Comparison of ENCODE assay signal across 9 cellular contexts in genomic region chr11:20360650-20361049, GRCh38. TPM values are rescaled to one million over a fixed set of nuclear protein-coding genes. Genes with fewer than 3 reads are reported as not detected.
DNase-seq lines count a peak whose midpoint lies in the region; ATAC-seq and TF ChIP-seq lines count a peak whose summit lies in the region.
"Had no signal": no experiment of that assay in that cellular context is flagged by ENCODE, and none has a peak within 500 bp of the region (broad histone marks: within the 10 kb centered on the region; RNA-seq: fewer than 3 reads in every experiment).

No MANE protein-coding gene starts in this region.

- H3K9me3 ChIP-seq in neutrophil: no peaks in the 10 kb centered on the region
- no peaks in the 10 kb centered on the region for H3K9me3 ChIP-seq in breast epithelium

- TF ChIP-seq POLR2A in breast epithelium (IDR thresholded peaks at IDR 0.05): no peak

- POLR2A ChIA-PET in activated naive CD8-positive, alpha-beta T cell treated with anti-CD3 and anti-CD28 coated beads, Interleukin-2, amount 10 ng/mL, durations not matched to agents 7 days and 5 days (lab: Charles Lee): interaction anchor here (0.6 to 1.6 kb wide), 2 partner anchors 8 to 1781 kb away, joined by 4 to 5 read pairs; no protein-coding TSS in a partner anchor

- peak overlapping the region; percentile 84 for H3K4me3 Mint-ChIP-seq in activated naive CD8-positive, alpha-beta T cell treated with anti-CD3 and anti-CD28 coated beads, Interleukin-2, amount 10 ng/mL, durations not matched to agents 7 days and 5 days
- H3K4me3 Mint-ChIP-seq: brain had no signal

- H3K4me3 ChIP-seq in neutrophil (ENCODE audit: low read depth in 1 of 2, low read length in 1 of 2) (no peak overlapping the region), breast epithelium (no peak overlapping the region)

- ATAC-seq in GM19395 (IDR thresholded peaks at IDR 0.05; ENCODE audit: unreplicated experiment) (peak; percentile 46), GM21786 (IDR thresholded peaks at IDR 0.05; ENCODE audit: unreplicated experiment) (no peak)
- peak; percentile 67 for ATAC-seq in activated naive CD8-positive, alpha-beta T cell treated with anti-CD3 and anti-CD28 coated beads, Interleukin-2, amount 10 ng/mL, durations not matched to agents 7 days and 5 days (ENCODE audit: low read depth)

- H3K36me3 Mint-ChIP-seq in activated naive CD8-positive, alpha-beta T cell treated with anti-CD3 and anti-CD28 coated beads, Interleukin-2, amount 10 ng/mL, durations not matched to agents 7 days and 5 days: peaks cover 9% of the 10 kb centered on the region
- H3K36me3 Mint-ChIP-seq: brain had no signal

- H3K4me1 Mint-ChIP-seq in activated naive CD8-positive, alpha-beta T cell treated with anti-CD3 and anti-CD28 coated beads, Interleukin-2, amount 10 ng/mL, durations not matched to agents 7 days and 5 days: peaks cover 41% of the 10 kb centered on the region

- no peaks in the 10 kb centered on the region for H3K9me3 Mint-ChIP-seq in activated naive CD8-positive, alpha-beta T cell treated with anti-CD3 and anti-CD28 coated beads, Interleukin-2, amount 10 ng/mL, durations not matched to agents 7 days and 5 days

- H3K36me3 ChIP-seq in neutrophil: no peaks in the 10 kb centered on the region
- H3K36me3 ChIP-seq in breast epithelium: no peaks in the 10 kb centered on the region

- intact Hi-C loops in breast epithelium (cut with DNase I; ENCODE audit: low total_unique reads): no loop called here

- DNase-seq in MV-4-11 (lab: John Stamatoyannopoulos, UW) (peak; percentile 58), NCI-H187 (lab: John Stamatoyannopoulos, UW) (no peak), breast epithelium (ENCODE audit: low spot score in 2 of 2) (no peak)
- DNase-seq in activated naive CD8-positive, alpha-beta T cell treated with anti-CD3 and anti-CD28 coated beads, Interleukin-2, amount 10 ng/mL, durations not matched to agents 7 days and 5 days: peak; percentile 37
- no peak for DNase-seq in activated effector memory CD4-positive, alpha-beta T cell treated with Interleukin-2 at 50 U/mL for 16 hours

- H3K4me1 ChIP-seq in neutrophil (ENCODE audit: control insufficient read depth in 1 of 2, insufficient read depth in 1 of 2, low read depth in 1 of 2, low read length in 1 of 2) (peaks cover 18 to 32% of the 10 kb centered on the region in 2 experiments), breast epithelium (no peaks in the 10 kb centered on the region)

- H3K27me3 ChIP-seq in neutrophil: peaks cover 29% of the 10 kb centered on the region
- H3K27me3 ChIP-seq in breast epithelium: no peaks in the 10 kb centered on the region

- peak overlapping the region; percentile 90 for H3K27ac Mint-ChIP-seq in activated naive CD8-positive, alpha-beta T cell treated with anti-CD3 and anti-CD28 coated beads, Interleukin-2, amount 10 ng/mL, durations not matched to agents 7 days and 5 days
- H3K27ac Mint-ChIP-seq: brain had no signal

- H3K27me3 Mint-ChIP-seq in activated naive CD8-positive, alpha-beta T cell treated with anti-CD3 and anti-CD28 coated beads, Interleukin-2, amount 10 ng/mL, durations not matched to agents 7 days and 5 days: peaks cover 2% of the 10 kb centered on the region

- H3K27ac ChIP-seq in neutrophil: peak overlapping the region; percentile 88
- no peak overlapping the region for H3K27ac ChIP-seq in breast epithelium

- TF ChIP-seq CTCF in neutrophil (IDR thresholded peaks at IDR 0.05) (no peak), breast epithelium (IDR thresholded peaks at IDR 0.05) (no peak)

RNA-seq across cellular contexts. Expression of gene HTATIP2, which starts 2.9 kb away (rescaled TPM):
- 10 to 100 TPM; 46.1 to 50.9 TPM for total RNA-seq in activated naive CD8-positive, alpha-beta T cell treated with anti-CD3 and anti-CD28 coated beads, Interleukin-2, amount 10 ng/mL, durations not matched to agents 7 days and 5 days
- 10 to 100 TPM; 39.7 to 55.8 (median 41.4) TPM for total RNA-seq in breast epithelium

RNA-seq across cellular contexts. Expression of gene PRMT3, which starts 26.9 kb away (rescaled TPM):
- 10 to 100 TPM; 15.8 to 16.2 TPM for total RNA-seq in activated naive CD8-positive, alpha-beta T cell treated with anti-CD3 and anti-CD28 coated beads, Interleukin-2, amount 10 ng/mL, durations not matched to agents 7 days and 5 days
- 10 to 100 TPM; 14.9 to 26.2 (median 18.4) TPM for total RNA-seq in breast epithelium

Comparison
In these comparisons a context has a peak if more than half of its experiments do, and no peak if none do; other contexts are left out.
1. DNase-seq: peak in MV-4-11 (single experiment) and activated naive CD8-positive, alpha-beta T cell treated with anti-CD3 and anti-CD28 coated beads, Interleukin-2, amount 10 ng/mL, durations not matched to agents 7 days and 5 days (single experiment); none in activated effector memory CD4-positive, alpha-beta T cell treated with Interleukin-2 at 50 U/mL for 16 hours (single experiment), NCI-H187 (0 of 2) and breast epithelium (0 of 2).